12 cellular contexts compared by ENCODE assay signal in genomic region chrX:19810809-19811208, GRCh38.
DNase-seq lines count a peak whose midpoint lies in the region; ATAC-seq and TF ChIP-seq lines count a peak whose summit lies in the region.
"Had no signal": no experiment of that assay in that cellular context is flagged by ENCODE, and none has a peak within 500 bp of the region (broad histone marks: within the 10 kb centered on the region; RNA-seq: fewer than 3 reads in every experiment).

No MANE protein-coding gene starts in this region.

- no peaks in the 10 kb centered on the region for H3K9me3 ChIP-seq in naive thymus-derived CD4-positive, alpha-beta T cell (ENCODE audit: control insufficient read depth in 2 of 3, low read length in 3 of 3)
- H3K9me3 ChIP-seq in aorta (ENCODE audit: control insufficient read depth, low read length): no peaks in the 10 kb centered on the region

- peaks cover 18 to 28% of the 10 kb centered on the region in 2 donors for H3K4me1 ChIP-seq in naive thymus-derived CD4-positive, alpha-beta T cell (ENCODE audit: control insufficient read depth in 2 of 2, insufficient read depth in 2 of 2, low read length in 2 of 2)
- no peaks in the 10 kb centered on the region for H3K4me1 ChIP-seq in aorta (ENCODE audit: control insufficient read depth in 1 of 2, insufficient read depth in 2 of 2, low read length in 2 of 2)

- no peak overlapping the region for H3K4me3 ChIP-seq in cardiac fibroblast (replicated peaks in 1 of 2; ENCODE audit: low read depth in 2 of 2, low read length in 2 of 2)
- H3K4me3 ChIP-seq in naive thymus-derived CD4-positive, alpha-beta T cell (ENCODE audit: low read length): no peak overlapping the region
- no peak overlapping the region for H3K4me3 ChIP-seq in aorta (ENCODE audit: low read length in 2 of 2)

- POLR2A ChIA-PET in naive thymus-derived CD4-positive, alpha-beta T cell (lab: Charles Lee): interaction anchor here (1.0 to 2.5 kb wide), 4 partner anchors 11 to 122 kb away, joined by 3 to 9 read pairs (median 6); no protein-coding TSS in a partner anchor

- peak; percentile 31 for ATAC-seq in naive thymus-derived CD4-positive, alpha-beta T cell
- no peak for ATAC-seq in aorta (ENCODE audit: low FRiP score)

- peak overlapping the region in 6 of 9 donors; percentile 3 to 89 (median 60) for H3K27ac Mint-ChIP-seq in naive thymus-derived CD4-positive, alpha-beta T cell
- no peak overlapping the region for H3K27ac Mint-ChIP-seq in T-helper 2 cell treated with Interferon-gamma antibody and Interleukin-4, amounts not matched to agents 5 μg/mL and 100 μg/mL, for 36 hours
- H3K27ac Mint-ChIP-seq: nephron progenitor cell had no signal

- TF ChIP-seq CTCF in cardiac fibroblast (IDR thresholded peaks at IDR 0.05; ENCODE audit: low read depth, low read length): no peak

- peaks cover 27 to 70% (median 53%) of the 10 kb centered on the region in 7 donors for H3K4me1 Mint-ChIP-seq in naive thymus-derived CD4-positive, alpha-beta T cell
- peaks cover 50% of the 10 kb centered on the region for H3K4me1 Mint-ChIP-seq in T-helper 2 cell treated with Interferon-gamma antibody and Interleukin-4, amounts not matched to agents 5 μg/mL and 100 μg/mL, for 36 hours (ENCODE audit: low read depth)

- H3K27me3 ChIP-seq in naive thymus-derived CD4-positive, alpha-beta T cell (ENCODE audit: control insufficient read depth in 2 of 2, insufficient read depth in 2 of 2, low read length in 2 of 2): no peaks in the 10 kb centered on the region
- no peaks in the 10 kb centered on the region for H3K27me3 ChIP-seq in aorta (ENCODE audit: control insufficient read depth in 1 of 2, insufficient read depth in 2 of 2, low read length in 1 of 2)

- DNase-seq in COLO829 (ENCODE audit: low spot score) (peak; percentile 25), MV-4-11 (lab: John Stamatoyannopoulos, UW) (peak; percentile 89), cardiac fibroblast (ENCODE audit: low read depth in 2 of 2) (peak; percentile 54 to 59), aorta (no peak), GOT3 (lab: John Stamatoyannopoulos, UW) (no peak), NCI-H2029 treated with DMSO at 0.1 percent for 48 hours (lab: John Stamatoyannopoulos, UW) (no peak)
- DNase-seq in naive thymus-derived CD4-positive, alpha-beta T cell: no peak
- no peak for DNase-seq in T-helper 2 cell treated with Interferon-gamma antibody and Interleukin-4, amounts not matched to agents 5 μg/mL and 100 μg/mL, for 36 hours (ENCODE audit: low spot score)
- DNase-seq: activated T-cell treated with anti-CD3 and anti-CD28 coated beads for 4 hours, NCI-H524, nephron progenitor cell, T-helper 9 cell had no signal

- intact Hi-C loops in naive thymus-derived CD4-positive, alpha-beta T cell (cut with micrococcal nuclease): loop anchor here in 1 of 2 donors (1.0 to 2.0 kb wide), 2 partner anchors 11 to 14 kb away; no protein-coding TSS in a partner anchor
- intact Hi-C loops in aorta (cut with DNase I): no loop called here

- H3K27me3 Mint-ChIP-seq in naive thymus-derived CD4-positive, alpha-beta T cell: no peaks in the 10 kb centered on the region
- H3K27me3 Mint-ChIP-seq in T-helper 2 cell treated with Interferon-gamma antibody and Interleukin-4, amounts not matched to agents 5 μg/mL and 100 μg/mL, for 36 hours (ENCODE audit: low read depth): no peaks in the 10 kb centered on the region

- H3K36me3 ChIP-seq in naive thymus-derived CD4-positive, alpha-beta T cell (ENCODE audit: control insufficient read depth in 2 of 3, insufficient read depth in 3 of 3, low read length in 3 of 3): no peaks in the 10 kb centered on the region
- H3K36me3 ChIP-seq in aorta (ENCODE audit: control insufficient read depth in 1 of 2, insufficient read depth in 2 of 2, low read length in 1 of 2): no peaks in the 10 kb centered on the region

- CTCF ChIA-PET in naive thymus-derived CD4-positive, alpha-beta T cell (lab: Charles Lee): no interaction called here

- H3K9me3 Mint-ChIP-seq in naive thymus-derived CD4-positive, alpha-beta T cell: peaks cover 0 to 24% (median 4%) of the 10 kb centered on the region in 11 donors
- H3K9me3 Mint-ChIP-seq in T-helper 2 cell treated with Interferon-gamma antibody and Interleukin-4, amounts not matched to agents 5 μg/mL and 100 μg/mL, for 36 hours: peaks cover 7% of the 10 kb centered on the region

- H3K4me3 Mint-ChIP-seq in naive thymus-derived CD4-positive, alpha-beta T cell: peak overlapping the region in 3 of 10 donors; percentile 10 to 44 (median 44)
- no peak overlapping the region for H3K4me3 Mint-ChIP-seq in T-helper 2 cell treated with Interferon-gamma antibody and Interleukin-4, amounts not matched to agents 5 μg/mL and 100 μg/mL, for 36 hours
- H3K4me3 Mint-ChIP-seq: nephron progenitor cell had no signal

- WGBS in aorta, 2 donors: 70 to 78% methylated on average over 5 of the region's 5 CpGs

- peaks cover 6 to 22% (median 11%) of the 10 kb centered on the region in 5 donors for H3K36me3 Mint-ChIP-seq in naive thymus-derived CD4-positive, alpha-beta T cell
- peaks cover 21% of the 10 kb centered on the region for H3K36me3 Mint-ChIP-seq in T-helper 2 cell treated with Interferon-gamma antibody and Interleukin-4, amounts not matched to agents 5 μg/mL and 100 μg/mL, for 36 hours (ENCODE audit: low read depth)

- no peak overlapping the region for H3K27ac ChIP-seq in naive thymus-derived CD4-positive, alpha-beta T cell (ENCODE audit: low read depth, low read length)
- H3K27ac ChIP-seq in aorta (ENCODE audit: low read depth in 1 of 2, low read length in 2 of 2): no peak overlapping the region

Comparison
In these comparisons a context has a peak if more than half of its experiments do, and no peak if none do; other contexts are left out.
1. DNase-seq: peak in COLO829 (single experiment), MV-4-11 (single experiment) and cardiac fibroblast (2 of 2); none in naive thymus-derived CD4-positive, alpha-beta T cell (0 of 9), aorta (0 of 2), T-helper 2 cell treated with Interferon-gamma antibody and Interleukin-4, amounts not matched to agents 5 μg/mL and 100 μg/mL, for 36 hours (single experiment), GOT3 (single experiment) and NCI-H2029 treated with DMSO at 0.1 percent for 48 hours (single experiment).